In the genomic region with DNA sequence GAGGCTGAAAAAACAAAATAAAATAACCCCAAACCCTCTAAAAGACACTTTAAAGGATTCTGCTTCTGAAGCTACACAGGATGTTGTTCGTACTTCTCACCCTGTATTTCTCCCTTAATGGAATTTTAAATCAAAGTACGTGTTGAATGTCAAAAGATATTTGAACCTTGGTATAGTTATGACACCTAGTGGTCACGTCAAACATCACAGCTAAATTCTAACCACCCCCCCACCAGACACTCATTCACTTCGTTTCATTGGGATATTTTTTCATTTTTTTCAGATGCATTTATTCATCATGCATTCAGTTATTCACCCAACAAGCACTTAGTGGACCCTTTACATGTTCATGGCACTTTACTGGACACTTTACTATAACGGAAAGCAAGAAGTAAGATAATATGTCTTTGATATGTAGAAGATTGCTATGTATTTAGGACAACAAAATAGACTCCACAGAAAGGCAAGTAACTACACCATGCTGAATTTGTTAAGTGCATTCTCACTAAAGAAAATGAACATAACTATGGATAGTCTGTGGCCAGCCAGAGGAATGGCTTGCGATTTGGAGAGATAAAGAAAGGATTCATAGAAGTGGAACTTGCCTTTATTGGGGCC, we compare ENCODE assay signal across 1 cellular context.
TF ChIP-seq lines count a peak whose summit lies in the region.

No MANE protein-coding gene starts in this region.

TF ChIP-seq in H1, 55 proteins besides CTCF, POLR2A, EP300 and RAD21 (continued from another document):
- TF ChIP-seq, protein P1, sequence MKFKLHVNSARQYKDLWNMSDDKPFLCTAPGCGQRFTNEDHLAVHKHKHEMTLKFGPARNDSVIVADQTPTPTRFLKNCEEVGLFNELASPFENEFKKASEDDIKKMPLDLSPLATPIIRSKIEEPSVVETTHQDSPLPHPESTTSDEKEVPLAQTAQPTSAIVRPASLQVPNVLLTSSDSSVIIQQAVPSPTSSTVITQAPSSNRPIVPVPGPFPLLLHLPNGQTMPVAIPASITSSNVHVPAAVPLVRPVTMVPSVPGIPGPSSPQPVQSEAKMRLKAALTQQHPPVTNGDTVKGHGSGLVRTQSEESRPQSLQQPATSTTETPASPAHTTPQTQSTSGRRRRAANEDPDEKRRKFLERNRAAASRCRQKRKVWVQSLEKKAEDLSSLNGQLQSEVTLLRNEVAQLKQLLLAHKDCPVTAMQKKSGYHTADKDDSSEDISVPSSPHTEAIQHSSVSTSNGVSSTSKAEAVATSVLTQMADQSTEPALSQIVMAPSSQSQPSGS (IDR thresholded peaks at IDR 0.05; ENCODE audit: low read length) = no peak
- no peak for TF ChIP-seq KDM5A (IDR thresholded peaks at IDR 0.05; ENCODE audit: low read length)
- TF ChIP-seq TAF1 (IDR thresholded peaks at IDR 0.05; ENCODE audit: low read depth, low read length) = no peak
- TF ChIP-seq YY1 (IDR thresholded peaks at IDR 0.05; ENCODE audit: low read depth, low read length) = no peak
- TF ChIP-seq, protein P2, sequence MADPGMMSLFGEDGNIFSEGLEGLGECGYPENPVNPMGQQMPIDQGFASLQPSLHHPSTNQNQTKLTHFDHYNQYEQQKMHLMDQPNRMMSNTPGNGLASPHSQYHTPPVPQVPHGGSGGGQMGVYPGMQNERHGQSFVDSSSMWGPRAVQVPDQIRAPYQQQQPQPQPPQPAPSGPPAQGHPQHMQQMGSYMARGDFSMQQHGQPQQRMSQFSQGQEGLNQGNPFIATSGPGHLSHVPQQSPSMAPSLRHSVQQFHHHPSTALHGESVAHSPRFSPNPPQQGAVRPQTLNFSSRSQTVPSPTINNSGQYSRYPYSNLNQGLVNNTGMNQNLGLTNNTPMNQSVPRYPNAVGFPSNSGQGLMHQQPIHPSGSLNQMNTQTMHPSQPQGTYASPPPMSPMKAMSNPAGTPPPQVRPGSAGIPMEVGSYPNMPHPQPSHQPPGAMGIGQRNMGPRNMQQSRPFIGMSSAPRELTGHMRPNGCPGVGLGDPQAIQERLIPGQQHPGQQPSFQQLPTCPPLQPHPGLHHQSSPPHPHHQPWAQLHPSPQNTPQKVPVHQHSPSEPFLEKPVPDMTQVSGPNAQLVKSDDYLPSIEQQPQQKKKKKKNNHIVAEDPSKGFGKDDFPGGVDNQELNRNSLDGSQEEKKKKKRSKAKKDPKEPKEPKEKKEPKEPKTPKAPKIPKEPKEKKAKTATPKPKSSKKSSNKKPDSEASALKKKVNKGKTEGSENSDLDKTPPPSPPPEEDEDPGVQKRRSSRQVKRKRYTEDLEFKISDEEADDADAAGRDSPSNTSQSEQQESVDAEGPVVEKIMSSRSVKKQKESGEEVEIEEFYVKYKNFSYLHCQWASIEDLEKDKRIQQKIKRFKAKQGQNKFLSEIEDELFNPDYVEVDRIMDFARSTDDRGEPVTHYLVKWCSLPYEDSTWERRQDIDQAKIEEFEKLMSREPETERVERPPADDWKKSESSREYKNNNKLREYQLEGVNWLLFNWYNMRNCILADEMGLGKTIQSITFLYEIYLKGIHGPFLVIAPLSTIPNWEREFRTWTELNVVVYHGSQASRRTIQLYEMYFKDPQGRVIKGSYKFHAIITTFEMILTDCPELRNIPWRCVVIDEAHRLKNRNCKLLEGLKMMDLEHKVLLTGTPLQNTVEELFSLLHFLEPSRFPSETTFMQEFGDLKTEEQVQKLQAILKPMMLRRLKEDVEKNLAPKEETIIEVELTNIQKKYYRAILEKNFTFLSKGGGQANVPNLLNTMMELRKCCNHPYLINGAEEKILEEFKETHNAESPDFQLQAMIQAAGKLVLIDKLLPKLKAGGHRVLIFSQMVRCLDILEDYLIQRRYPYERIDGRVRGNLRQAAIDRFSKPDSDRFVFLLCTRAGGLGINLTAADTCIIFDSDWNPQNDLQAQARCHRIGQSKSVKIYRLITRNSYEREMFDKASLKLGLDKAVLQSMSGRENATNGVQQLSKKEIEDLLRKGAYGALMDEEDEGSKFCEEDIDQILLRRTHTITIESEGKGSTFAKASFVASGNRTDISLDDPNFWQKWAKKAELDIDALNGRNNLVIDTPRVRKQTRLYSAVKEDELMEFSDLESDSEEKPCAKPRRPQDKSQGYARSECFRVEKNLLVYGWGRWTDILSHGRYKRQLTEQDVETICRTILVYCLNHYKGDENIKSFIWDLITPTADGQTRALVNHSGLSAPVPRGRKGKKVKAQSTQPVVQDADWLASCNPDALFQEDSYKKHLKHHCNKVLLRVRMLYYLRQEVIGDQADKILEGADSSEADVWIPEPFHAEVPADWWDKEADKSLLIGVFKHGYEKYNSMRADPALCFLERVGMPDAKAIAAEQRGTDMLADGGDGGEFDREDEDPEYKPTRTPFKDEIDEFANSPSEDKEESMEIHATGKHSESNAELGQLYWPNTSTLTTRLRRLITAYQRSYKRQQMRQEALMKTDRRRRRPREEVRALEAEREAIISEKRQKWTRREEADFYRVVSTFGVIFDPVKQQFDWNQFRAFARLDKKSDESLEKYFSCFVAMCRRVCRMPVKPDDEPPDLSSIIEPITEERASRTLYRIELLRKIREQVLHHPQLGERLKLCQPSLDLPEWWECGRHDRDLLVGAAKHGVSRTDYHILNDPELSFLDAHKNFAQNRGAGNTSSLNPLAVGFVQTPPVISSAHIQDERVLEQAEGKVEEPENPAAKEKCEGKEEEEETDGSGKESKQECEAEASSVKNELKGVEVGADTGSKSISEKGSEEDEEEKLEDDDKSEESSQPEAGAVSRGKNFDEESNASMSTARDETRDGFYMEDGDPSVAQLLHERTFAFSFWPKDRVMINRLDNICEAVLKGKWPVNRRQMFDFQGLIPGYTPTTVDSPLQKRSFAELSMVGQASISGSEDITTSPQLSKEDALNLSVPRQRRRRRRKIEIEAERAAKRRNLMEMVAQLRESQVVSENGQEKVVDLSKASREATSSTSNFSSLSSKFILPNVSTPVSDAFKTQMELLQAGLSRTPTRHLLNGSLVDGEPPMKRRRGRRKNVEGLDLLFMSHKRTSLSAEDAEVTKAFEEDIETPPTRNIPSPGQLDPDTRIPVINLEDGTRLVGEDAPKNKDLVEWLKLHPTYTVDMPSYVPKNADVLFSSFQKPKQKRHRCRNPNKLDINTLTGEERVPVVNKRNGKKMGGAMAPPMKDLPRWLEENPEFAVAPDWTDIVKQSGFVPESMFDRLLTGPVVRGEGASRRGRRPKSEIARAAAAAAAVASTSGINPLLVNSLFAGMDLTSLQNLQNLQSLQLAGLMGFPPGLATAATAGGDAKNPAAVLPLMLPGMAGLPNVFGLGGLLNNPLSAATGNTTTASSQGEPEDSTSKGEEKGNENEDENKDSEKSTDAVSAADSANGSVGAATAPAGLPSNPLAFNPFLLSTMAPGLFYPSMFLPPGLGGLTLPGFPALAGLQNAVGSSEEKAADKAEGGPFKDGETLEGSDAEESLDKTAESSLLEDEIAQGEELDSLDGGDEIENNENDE (IDR thresholded peaks at IDR 0.05; ENCODE audit: insufficient replicate concordance, low read length) = no peak
- no peak for TF ChIP-seq RFX5 (IDR thresholded peaks at IDR 0.05; ENCODE audit: borderline replicate concordance, low read depth, low read length)
- no peak for TF ChIP-seq ASH2L (IDR thresholded peaks at IDR 0.05; ENCODE audit: low read length)
- no peak for TF ChIP-seq RBBP5 (IDR thresholded peaks at IDR 0.05; ENCODE audit: borderline replicate concordance, low read depth, low read length)
